Comparison of ENCODE assay signal across 16 cellular contexts in the genomic region with DNA sequence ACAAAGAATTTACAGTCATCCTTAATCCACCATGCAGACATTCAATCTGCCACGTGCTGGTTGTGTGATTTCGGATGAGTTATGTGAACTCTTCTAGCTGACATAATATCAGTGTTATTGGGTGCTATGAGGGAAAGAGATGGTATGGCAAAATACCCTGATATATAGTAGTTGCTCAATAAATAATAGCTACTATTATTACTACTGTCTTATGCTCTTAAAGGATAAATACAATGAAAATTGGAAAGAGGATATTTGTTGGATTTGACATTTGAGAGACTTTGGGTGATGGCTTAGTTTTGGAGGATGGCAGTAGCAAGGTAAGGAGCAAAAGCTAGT.
"Had no signal": no experiment of that assay in that cellular context is flagged by ENCODE, and none has a peak within 500 bp of the region (broad histone marks: within the 10 kb centered on the region; RNA-seq: fewer than 3 reads in every experiment).

No MANE protein-coding gene starts in this region.

- ATAC-seq: Panc1 had no signal

- H3K4me2 ChIP-seq: SK-N-SH had no signal

- H3K27ac ChIP-seq: RWPE1 had no signal

- H3K9me3 ChIP-seq: SK-N-SH had no signal

- H3K9ac ChIP-seq: SK-N-SH had no signal

- DNase-seq: KBM-7, MV-4-11, NCI-H1048, NCI-H1436 treated with DMSO at 0.1 percent for 48 hours, NCI-H1694, NCI-H187 treated with DMSO at 0.1 percent for 48 hours, NCI-H2029 treated with DMSO at 0.1 percent for 48 hours, NCI-H2227 treated with DMSO at 0.1 percent for 48 hours, NCI-H524, NCI-H526 treated with DMSO at 0.1 percent for 48 hours, NCI-H748 treated with DMSO at 0.1 percent for 48 hours, SHP77, SK-N-SH, SW 1271 had no signal
